ENCODE assay signal across 8 cellular contexts in genomic region chr12:55072093-55072492, GRCh38. TPM values are rescaled to one million over a fixed set of nuclear protein-coding genes. Genes with fewer than 3 reads are reported as not detected.
DNase-seq lines count a peak whose midpoint lies in the region; ATAC-seq and TF ChIP-seq lines count a peak whose summit lies in the region.

No MANE protein-coding gene starts in this region.

- no peak overlapping the region for H3K4me2 ChIP-seq in H9 (ENCODE audit: insufficient read depth, insufficient read length, low read length)

- no peak overlapping the region for H2AK5ac ChIP-seq in H9 (ENCODE audit: insufficient read length, low read length)

- no peak overlapping the region for H3K9ac ChIP-seq in H9 (ENCODE audit: extremely low read depth, insufficient read length, low read length)

- no peak overlapping the region for H2BK120ac ChIP-seq in H9 (ENCODE audit: low read depth, low read length, poor library complexity, severe bottlenecking)

- H3K27me3 ChIP-seq in H9 (ENCODE audit: insufficient read depth, low read length): no peaks in the 10 kb centered on the region
- H3K27me3 ChIP-seq in transverse colon: peaks cover 15% of the 10 kb centered on the region

- no peak overlapping the region for H2BK5ac ChIP-seq in H9 (ENCODE audit: insufficient read length, low read length)

- TF ChIP-seq CTCF in H9 (conservative IDR thresholded peaks at IDR 0.05) (peak; percentile 84), natural killer cell (IDR thresholded peaks at IDR 0.05) (peak; percentile 36), transverse colon (IDR thresholded peaks at IDR 0.05) (peak in 4 of 5 experiments; percentile 19 to 30 (median 23))

- H3K4me1 Mint-ChIP-seq in H9: peaks cover 6 to 8% of the 10 kb centered on the region in 2 experiments
- peaks cover 2% of the 10 kb centered on the region for H3K4me1 Mint-ChIP-seq in activated CD4-positive, alpha-beta T cell treated with anti-CD3 and anti-CD28 coated beads, Interleukin-2, amount 10 ng/mL, durations not matched to agents 7 days and 5 days
- no peaks in the 10 kb centered on the region for H3K4me1 Mint-ChIP-seq in natural killer cell

- POLR2A ChIA-PET in activated CD4-positive, alpha-beta T cell treated with anti-CD3 and anti-CD28 coated beads, Interleukin-2, amount 10 ng/mL, durations not matched to agents 7 days and 5 days (lab: Charles Lee): interaction anchor here (1.3 kb wide), 1 partner anchor 79 kb away, joined by 3 read pairs; no protein-coding TSS in a partner anchor

- H3K23me2 ChIP-seq in H9 (ENCODE audit: insufficient read length, low read depth, low read length, poor library complexity, severe bottlenecking): no peaks in the 10 kb centered on the region

- intact Hi-C loops in natural killer cell (cut with micrococcal nuclease): loop anchor here (1.0 to 2.0 kb wide), 2 partner anchors 217 to 370 kb away; partner anchors contain the start of gene MUCL1
- intact Hi-C loops in transverse colon (cut with DNase I; ENCODE audit: low total_unique reads): loop anchor here (2.0 kb wide), 1 partner anchor 79 kb away; no protein-coding TSS in a partner anchor

- no peak for TF ChIP-seq EP300 in transverse colon (IDR thresholded peaks at IDR 0.05; ENCODE audit: low read depth)

- H3K9me3 ChIP-seq in H9 (ENCODE audit: control insufficient read depth, low read depth, low read length): no peaks in the 10 kb centered on the region
- H3K9me3 ChIP-seq in transverse colon: no peaks in the 10 kb centered on the region

- H3K18ac ChIP-seq in H9 (ENCODE audit: insufficient read length, low read depth, low read length): no peak overlapping the region

- H3K36me3 ChIP-seq in transverse colon: no peaks in the 10 kb centered on the region

- no peaks in the 10 kb centered on the region for H4K20me1 ChIP-seq in H9 (ENCODE audit: control insufficient read depth, insufficient read depth, insufficient read length)

- no peak overlapping the region for H4K91ac ChIP-seq in H9 (ENCODE audit: insufficient read length, low read depth, low read length)

- no peak overlapping the region for H3T11ph ChIP-seq in H9 (ENCODE audit: low read length)

- H3K79me1 ChIP-seq in H9 (ENCODE audit: insufficient read depth, low read depth, low read length, poor library complexity, severe bottlenecking): no peaks in the 10 kb centered on the region

- peak; percentile 64 to 78 (median 69) for ATAC-seq in natural killer cell

- H3K9me3 Mint-ChIP-seq in H9 (no peaks in the 10 kb centered on the region), natural killer cell (no peaks in the 10 kb centered on the region)
- no peaks in the 10 kb centered on the region for H3K9me3 Mint-ChIP-seq in activated CD4-positive, alpha-beta T cell treated with anti-CD3 and anti-CD28 coated beads, Interleukin-2, amount 10 ng/mL, durations not matched to agents 7 days and 5 days

- CTCF ChIA-PET in activated CD4-positive, alpha-beta T cell treated with anti-CD3 and anti-CD28 coated beads, Interleukin-2, amount 10 ng/mL, durations not matched to agents 7 days and 5 days (lab: Charles Lee): interaction anchor here (0.7 to 4.1 kb wide), 32 partner anchors 8 to 428 kb away, joined by 3 to 72 read pairs (median 4); partner anchors contain the start of genes MUCL1 and TESPA1

- H3K27ac Mint-ChIP-seq in H9 (peak overlapping the region in 1 of 3 experiments; percentile 17; a peak in 1 of 7 replicates), natural killer cell (peak overlapping the region in 1 of 2 donors; percentile 22)
- no peak overlapping the region for H3K27ac Mint-ChIP-seq in activated CD4-positive, alpha-beta T cell treated with anti-CD3 and anti-CD28 coated beads, Interleukin-2, amount 10 ng/mL, durations not matched to agents 7 days and 5 days

- no peak overlapping the region for H4K8ac ChIP-seq in H9 (replicated peaks; ENCODE audit: insufficient read length, low read depth, low read length)

- H3K79me2 ChIP-seq in H9 (ENCODE audit: insufficient read depth, low read length): no peaks in the 10 kb centered on the region

- no peaks in the 10 kb centered on the region for H3K36me3 Mint-ChIP-seq in H9 (ENCODE audit: insufficient read depth in 1 of 3, low read depth in 3 of 3)
- H3K36me3 Mint-ChIP-seq in activated CD4-positive, alpha-beta T cell treated with anti-CD3 and anti-CD28 coated beads, Interleukin-2, amount 10 ng/mL, durations not matched to agents 7 days and 5 days (ENCODE audit: low read depth): no peaks in the 10 kb centered on the region
- H3K36me3 Mint-ChIP-seq in natural killer cell: no peaks in the 10 kb centered on the region

- H2AFZ ChIP-seq in H9 (ENCODE audit: low read length): no peak overlapping the region

- no peak overlapping the region for H2BK12ac ChIP-seq in H9 (ENCODE audit: insufficient read length, low read depth, low read length)

- in situ Hi-C loops in transverse colon (cut with MboI; ENCODE audit: low pct_ligation_motif_present in 1 of 4, low pct_unique_long_range_greater_than_20kb in 1 of 4, low sequenced_read_pairs in 3 of 4): loop anchor here in 2 of 4 donors (5.0 kb wide), 1 partner anchor 80 kb away; no protein-coding TSS in a partner anchor

- no peak overlapping the region for H3K23ac ChIP-seq in H9 (ENCODE audit: insufficient read length, low read depth, low read length)

- DNase-seq in DMS153 treated with DMSO at 0.1 percent for 48 hours (lab: John Stamatoyannopoulos, UW; ENCODE audit: unreplicated experiment) (peak; percentile 51), H9 (peak; percentile 88), NCI-H2196 (lab: John Stamatoyannopoulos, UW; ENCODE audit: unreplicated experiment) (peak; percentile 48), natural killer cell (peak; percentile 44), transverse colon (peak; percentile 32), mesenteric fat pad (ENCODE audit: low spot score) (no peak)
- peak; percentile 86 for DNase-seq in activated CD4-positive, alpha-beta T cell treated with anti-CD3 and anti-CD28 coated beads, Interleukin-2, amount 10 ng/mL, durations not matched to agents 7 days and 5 days
- peak; percentile 61 for DNase-seq in effector CD8-positive, alpha-beta T cell (lab: John Stamatoyannopoulos, UW)

- no peak overlapping the region for H3K4me3 Mint-ChIP-seq in H9
- H3K4me3 Mint-ChIP-seq in activated CD4-positive, alpha-beta T cell treated with anti-CD3 and anti-CD28 coated beads, Interleukin-2, amount 10 ng/mL, durations not matched to agents 7 days and 5 days: no peak overlapping the region
- H3K4me3 Mint-ChIP-seq in natural killer cell: no peak overlapping the region

- no peaks in the 10 kb centered on the region for H3K27me3 Mint-ChIP-seq in H9 (ENCODE audit: low read depth)
- H3K27me3 Mint-ChIP-seq in activated CD4-positive, alpha-beta T cell treated with anti-CD3 and anti-CD28 coated beads, Interleukin-2, amount 10 ng/mL, durations not matched to agents 7 days and 5 days: peaks cover 20% of the 10 kb centered on the region
- peaks cover 18 to 25% of the 10 kb centered on the region in 2 donors for H3K27me3 Mint-ChIP-seq in natural killer cell (ENCODE audit: low read depth in 2 of 2)

- WGBS in H9 (ENCODE audit: extremely low coverage, insufficient read length, low lambda C conversion rate): no CpG with 5 or more reads among the region's 3 CpGs
- 42 to 80% methylated on average over 1 to 3 of the region's 3 CpGs for WGBS in transverse colon (ENCODE audit: low coverage in 1 of 2), 2 donors

- no peak overlapping the region for H3K27ac ChIP-seq in H9 (ENCODE audit: insufficient read length, low read depth, low read length)
- no peak overlapping the region for H3K27ac ChIP-seq in transverse colon

- H3K14ac ChIP-seq in H9 (ENCODE audit: insufficient read depth, low read length): no peak overlapping the region

- H3K4ac ChIP-seq in H9 (ENCODE audit: low read depth, low read length): no peak overlapping the region

- no peak overlapping the region for H3K56ac ChIP-seq in H9 (ENCODE audit: insufficient read length, low read depth, low read length)

- TF ChIP-seq POLR2A in transverse colon (IDR thresholded peaks at IDR 0.05): no peak

- H2BK20ac ChIP-seq in H9 (ENCODE audit: low read depth, low read length, poor library complexity, severe bottlenecking): no peak overlapping the region

- H2BK15ac ChIP-seq in H9 (ENCODE audit: low read depth, low read length): no peak overlapping the region

- no peak overlapping the region for H3K4me3 ChIP-seq in transverse colon

- no peak overlapping the region for H4K5ac ChIP-seq in H9 (ENCODE audit: insufficient read length, low read depth, low read length)

- H3K4me1 ChIP-seq in H9 (ENCODE audit: insufficient read depth, low read length) (no peaks in the 10 kb centered on the region), transverse colon (no peaks in the 10 kb centered on the region)

RNA-seq across cellular contexts. Expression of gene NEUROD4, which starts 52.3 kb away (rescaled TPM):
- total RNA-seq in H9 (2021) (not detected in 2 replicates), natural killer cell (not detected), transverse colon (not detected), mesenteric fat pad (not detected)
- total RNA-seq in activated CD4-positive, alpha-beta T cell treated with anti-CD3 and anti-CD28 coated beads, Interleukin-2, amount 10 ng/mL, durations not matched to agents 7 days and 5 days: not detected

RNA-seq across cellular contexts. Expression of gene OR9K2, which starts 54.1 kb away (rescaled TPM):
- total RNA-seq in H9 (2021) (not detected in 2 replicates), natural killer cell (not detected), transverse colon (not detected), mesenteric fat pad (not detected)
- not detected for total RNA-seq in activated CD4-positive, alpha-beta T cell treated with anti-CD3 and anti-CD28 coated beads, Interleukin-2, amount 10 ng/mL, durations not matched to agents 7 days and 5 days

Comparison
In these comparisons a context has a peak if more than half of its experiments do, and no peak if none do; other contexts are left out.
1. CTCF ChIP-seq: peak in every context shown above with its lines; median percentile 84 in H9; 36 in natural killer cell; 23 in transverse colon.